8 cellular contexts compared by ENCODE assay signal in genomic region chr3:13015286-13016082, GRCh38.
A peak's percentile ranks its signal among the peaks of the same experiment; 100 is the strongest.
DNase-seq lines count a peak whose midpoint lies in the region; ATAC-seq lines count a peak whose summit lies in the region.

No MANE protein-coding gene starts in this region.

- DNase-seq in GDM1 (lab: John Stamatoyannopoulos, UW) (peak; percentile 29), germinal center (ENCODE audit: low spot score) (peak; percentile 70), AML-193 (lab: John Stamatoyannopoulos, UW) (no peak), NCI-H345 (lab: John Stamatoyannopoulos, UW) (no peak)
- peak; percentile 53 for DNase-seq in activated CD4-positive, alpha-beta T cell treated with anti-CD3 and anti-CD28 coated beads, Interleukin-2, amount 50 U/mL, for 1 hour
- peak; percentile 33 to 73 (median 57) for DNase-seq in stimulated activated naive CD4-positive, alpha-beta T cell (lab: John Stamatoyannopoulos, UW)

- ATAC-seq in HG03045 (IDR thresholded peaks at IDR 0.05; ENCODE audit: unreplicated experiment) (peak; percentile 28), GM19328 (IDR thresholded peaks at IDR 0.05; ENCODE audit: unreplicated experiment) (no peak)

Comparison
In these comparisons a context has a peak if more than half of its experiments do, and no peak if none do; other contexts are left out.
1. DNase-seq: peak in GDM1 (single experiment), activated CD4-positive, alpha-beta T cell treated with anti-CD3 and anti-CD28 coated beads, Interleukin-2, amount 50 U/mL, for 1 hour (single experiment), germinal center (single experiment) and stimulated activated naive CD4-positive, alpha-beta T cell (6 of 6); none in AML-193 (0 of 2) and NCI-H345 (single experiment).